ENCODE assay signal across 7 cellular contexts in the genomic region with DNA sequence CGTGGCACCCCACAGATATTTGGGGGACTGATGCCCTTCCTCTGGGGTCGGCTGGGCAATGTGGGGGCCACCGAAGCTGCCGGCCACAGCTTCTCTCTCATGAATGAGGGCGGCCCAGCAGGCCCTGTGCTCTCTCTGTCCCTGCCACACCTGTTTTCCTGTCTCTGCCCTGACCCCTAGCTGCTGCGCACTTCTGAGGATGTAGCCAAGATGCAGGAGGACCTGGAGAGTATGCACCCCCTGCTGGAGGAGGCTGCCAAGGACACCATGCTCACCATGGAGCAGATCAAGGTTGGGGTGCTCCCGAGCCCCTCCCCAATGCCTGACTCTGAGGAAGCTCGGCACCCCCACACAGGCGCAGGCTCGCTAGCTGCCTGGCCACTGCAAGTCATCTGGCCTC. TPM values are rescaled to one million over a fixed set of nuclear protein-coding genes. Genes with fewer than 3 reads are reported as not detected.
DNase-seq lines count a peak whose midpoint lies in the region; ATAC-seq and TF ChIP-seq lines count a peak whose summit lies in the region.

No MANE protein-coding gene starts in this region.

- H3K27ac Mint-ChIP-seq in activated B cell treated with CpG ODN at 0.5 μM for 24 hours, result no peak overlapping the region
- H3K27ac Mint-ChIP-seq in activated T-helper 1 cell treated with anti-CD3 and anti-CD28 coated beads, Interleukin-12 subunit alpha, Interleukin-12 subunit beta, Interleukin-2, Interleukin-4 antibody, amounts not matched to agents 30 ng/mL and 10 ng/mL and 1 ng/mL, durations not matched to agents 14 hours and 24 hours and 36 hours, result no peak overlapping the region

- H3K4me3 ChIP-seq in GM06990 (replicated peaks; ENCODE audit: low read depth, low read length) (no peak overlapping the region), mesendoderm (ENCODE audit: low read length) (no peak overlapping the region)

- no peaks in the 10 kb centered on the region for H3K27me3 ChIP-seq in GM06990 (replicated peaks; ENCODE audit: control insufficient read depth, insufficient read depth, low read length)
- no peaks in the 10 kb centered on the region for H3K27me3 ChIP-seq in mesendoderm (ENCODE audit: insufficient read depth, low read length, poor library complexity)

- in situ Hi-C loops in KBM-7 (cut with MboI; ENCODE audit: low pct_unique_long_range_greater_than_20kb, low sequenced_read_pairs), result no loop called here

- peaks cover 6% of the 10 kb centered on the region for H3K36me3 Mint-ChIP-seq in activated B cell treated with CpG ODN at 0.5 μM for 24 hours (ENCODE audit: low read depth)
- no peaks in the 10 kb centered on the region for H3K36me3 Mint-ChIP-seq in activated T-helper 1 cell treated with anti-CD3 and anti-CD28 coated beads, Interleukin-12 subunit alpha, Interleukin-12 subunit beta, Interleukin-2, Interleukin-4 antibody, amounts not matched to agents 30 ng/mL and 10 ng/mL and 1 ng/mL, durations not matched to agents 14 hours and 24 hours and 36 hours (ENCODE audit: low read depth)

- H3K79me2 ChIP-seq in mesendoderm (ENCODE audit: control insufficient read depth, insufficient read depth, low read length), result no peaks in the 10 kb centered on the region

- intact Hi-C loops in activated B cell treated with CpG ODN at 0.5 μM for 24 hours (cut with micrococcal nuclease), result no loop called here
- intact Hi-C loops in activated T-helper 1 cell treated with anti-CD3 and anti-CD28 coated beads, Interleukin-12 subunit alpha, Interleukin-12 subunit beta, Interleukin-2, Interleukin-4 antibody, amounts not matched to agents 30 ng/mL and 10 ng/mL and 1 ng/mL, durations not matched to agents 14 hours and 24 hours and 36 hours (cut with micrococcal nuclease), result no loop called here

- no peak for DNase-seq in GM06990 (ENCODE audit: extremely low read depth, insufficient read length)
- peak; percentile 55 for DNase-seq in KBM-7
- DNase-seq in activated B cell treated with CpG ODN at 0.5 μM for 24 hours, result no peak
- peak; percentile 94 for DNase-seq in mesendoderm
- no peak for DNase-seq in activated T-helper 1 cell treated with anti-CD3 and anti-CD28 coated beads, Interleukin-12 subunit alpha, Interleukin-12 subunit beta, Interleukin-2, Interleukin-4 antibody, amounts not matched to agents 30 ng/mL and 10 ng/mL and 1 ng/mL, durations not matched to agents 14 hours and 24 hours and 36 hours (ENCODE audit: low spot score)

- H3K23ac ChIP-seq in mesendoderm (ENCODE audit: low read length), result no peak overlapping the region

- no peak overlapping the region for H4K8ac ChIP-seq in mesendoderm (ENCODE audit: low read depth, low read length)

- H3K9me3 Mint-ChIP-seq in activated B cell treated with CpG ODN at 0.5 μM for 24 hours, result no peaks in the 10 kb centered on the region
- no peaks in the 10 kb centered on the region for H3K9me3 Mint-ChIP-seq in activated T-helper 1 cell treated with anti-CD3 and anti-CD28 coated beads, Interleukin-12 subunit alpha, Interleukin-12 subunit beta, Interleukin-2, Interleukin-4 antibody, amounts not matched to agents 30 ng/mL and 10 ng/mL and 1 ng/mL, durations not matched to agents 14 hours and 24 hours and 36 hours

- ATAC-seq in activated B cell treated with CpG ODN at 0.5 μM for 24 hours (ENCODE audit: low read depth), result peak; percentile 49
- no peak for ATAC-seq in GM19452 (IDR thresholded peaks at IDR 0.05; ENCODE audit: unreplicated experiment)
- no peak for ATAC-seq in GM21360 (IDR thresholded peaks at IDR 0.05; ENCODE audit: unreplicated experiment)

- H3K36me3 ChIP-seq in GM06990 (ENCODE audit: control insufficient read depth, insufficient read depth, low read length), result no peaks in the 10 kb centered on the region; the same call in 1 of the 2 replicates
- H3K36me3 ChIP-seq in mesendoderm (ENCODE audit: control insufficient read depth, insufficient read depth, low read length), result no peaks in the 10 kb centered on the region

- no peak overlapping the region for H3K56ac ChIP-seq in mesendoderm (ENCODE audit: low read length)

- CTCF ChIA-PET in activated B cell treated with CpG ODN at 0.5 μM for 24 hours (lab: Charles Lee), result interaction anchor here (1.0 to 1.1 kb wide), 3 partner anchors 22 to 160 kb away, joined by 3 to 5 read pairs (median 3); a partner anchor contains a TSS

- H3K27me3 Mint-ChIP-seq in activated B cell treated with CpG ODN at 0.5 μM for 24 hours, result no peaks in the 10 kb centered on the region
- no peaks in the 10 kb centered on the region for H3K27me3 Mint-ChIP-seq in activated T-helper 1 cell treated with anti-CD3 and anti-CD28 coated beads, Interleukin-12 subunit alpha, Interleukin-12 subunit beta, Interleukin-2, Interleukin-4 antibody, amounts not matched to agents 30 ng/mL and 10 ng/mL and 1 ng/mL, durations not matched to agents 14 hours and 24 hours and 36 hours (ENCODE audit: insufficient read depth)

- no peak overlapping the region for H4K5ac ChIP-seq in mesendoderm (ENCODE audit: low read length)

- H3K27ac ChIP-seq in mesendoderm (ENCODE audit: low read depth, low read length), result no peak overlapping the region

- H3K4me1 Mint-ChIP-seq in activated B cell treated with CpG ODN at 0.5 μM for 24 hours, result no peaks in the 10 kb centered on the region
- H3K4me1 Mint-ChIP-seq in activated T-helper 1 cell treated with anti-CD3 and anti-CD28 coated beads, Interleukin-12 subunit alpha, Interleukin-12 subunit beta, Interleukin-2, Interleukin-4 antibody, amounts not matched to agents 30 ng/mL and 10 ng/mL and 1 ng/mL, durations not matched to agents 14 hours and 24 hours and 36 hours (ENCODE audit: low read depth), result no peaks in the 10 kb centered on the region

- no peak overlapping the region for H3K18ac ChIP-seq in mesendoderm (ENCODE audit: low read length)

- H3K4me3 Mint-ChIP-seq in activated B cell treated with CpG ODN at 0.5 μM for 24 hours, result no peak overlapping the region
- H3K4me3 Mint-ChIP-seq in activated T-helper 1 cell treated with anti-CD3 and anti-CD28 coated beads, Interleukin-12 subunit alpha, Interleukin-12 subunit beta, Interleukin-2, Interleukin-4 antibody, amounts not matched to agents 30 ng/mL and 10 ng/mL and 1 ng/mL, durations not matched to agents 14 hours and 24 hours and 36 hours, result no peak overlapping the region

- no peak overlapping the region for H3K9ac ChIP-seq in mesendoderm (ENCODE audit: low read length)

- H3K4me2 ChIP-seq in mesendoderm (ENCODE audit: low read length), result no peak overlapping the region

- no peak overlapping the region for H2BK120ac ChIP-seq in mesendoderm (ENCODE audit: low read depth, low read length)

- no peak overlapping the region for H3K4ac ChIP-seq in mesendoderm (ENCODE audit: low read depth, low read length)

- TF ChIP-seq CTCF in GM06990 (IDR thresholded peaks at IDR 0.05; ENCODE audit: insufficient read depth, low read length, poor library complexity, severe bottlenecking) (peak; percentile 74), activated B cell treated with CpG ODN at 0.5 μM for 24 hours (IDR thresholded peaks at IDR 0.05) (no peak)

- no peak overlapping the region for H2BK5ac ChIP-seq in mesendoderm (ENCODE audit: low read length)

- no CpG with 5 or more reads among the region's 10 CpGs for WGBS in mesendoderm (ENCODE audit: extremely low coverage, insufficient coverage, low lambda C conversion rate)

- no peak overlapping the region for H2BK15ac ChIP-seq in mesendoderm (replicated peaks; ENCODE audit: low read depth)

- POLR2A ChIA-PET in activated B cell treated with CpG ODN at 0.5 μM for 24 hours (lab: Charles Lee), result interaction anchor here (0.6 kb wide), 1 partner anchor 96 kb away, joined by 3 read pairs; no protein-coding TSS in a partner anchor

- no peaks in the 10 kb centered on the region for H3K79me1 ChIP-seq in mesendoderm (ENCODE audit: low read length)

- H2AK5ac ChIP-seq in mesendoderm (ENCODE audit: low read length), result no peak overlapping the region

- H3K4me1 ChIP-seq in mesendoderm (ENCODE audit: control insufficient read depth, low read depth, low read length), result no peaks in the 10 kb centered on the region

RNA-seq across cellular contexts. Expression of a gene that starts 24.7 kb away (rescaled TPM):
- 98.7 and 105 TPM in 2 replicates for total RNA-seq in activated B cell treated with CpG ODN at 0.5 μM for 24 hours
- polyA plus RNA-seq in mesendoderm (2013, experiment 1 of 2), result 39.0 TPM
- 38.6 TPM for polyA plus RNA-seq in mesendoderm (2013, experiment 2 of 2)
- 104 and 113 TPM in 2 replicates for total RNA-seq in activated T-helper 1 cell treated with anti-CD3 and anti-CD28 coated beads, Interleukin-12 subunit alpha, Interleukin-12 subunit beta, Interleukin-2, Interleukin-4 antibody, amounts not matched to agents 30 ng/mL and 10 ng/mL and 1 ng/mL, durations not matched to agents 14 hours and 24 hours and 36 hours

RNA-seq across cellular contexts. Expression of a gene that starts 25.3 kb away (rescaled TPM):
- total RNA-seq in activated B cell treated with CpG ODN at 0.5 μM for 24 hours, result 6.4 and 7.5 TPM in 2 replicates
- polyA plus RNA-seq in mesendoderm (2013, experiment 1 of 2), result 4.9 TPM
- polyA plus RNA-seq in mesendoderm (2013, experiment 2 of 2), result 4.9 TPM
- 11.1 and 11.4 TPM in 2 replicates for total RNA-seq in activated T-helper 1 cell treated with anti-CD3 and anti-CD28 coated beads, Interleukin-12 subunit alpha, Interleukin-12 subunit beta, Interleukin-2, Interleukin-4 antibody, amounts not matched to agents 30 ng/mL and 10 ng/mL and 1 ng/mL, durations not matched to agents 14 hours and 24 hours and 36 hours

RNA-seq across cellular contexts. Expression of a gene that starts 59.7 kb away (rescaled TPM):
- not detected in 2 replicates for total RNA-seq in activated B cell treated with CpG ODN at 0.5 μM for 24 hours
- polyA plus RNA-seq in mesendoderm (2013, experiment 1 of 2), result 0.56 TPM
- polyA plus RNA-seq in mesendoderm (2013, experiment 2 of 2), result 0.62 TPM
- 0.13 TPM in 1 of 2 replicates, not detected in the other for total RNA-seq in activated T-helper 1 cell treated with anti-CD3 and anti-CD28 coated beads, Interleukin-12 subunit alpha, Interleukin-12 subunit beta, Interleukin-2, Interleukin-4 antibody, amounts not matched to agents 30 ng/mL and 10 ng/mL and 1 ng/mL, durations not matched to agents 14 hours and 24 hours and 36 hours

Comparison
In these comparisons a context has a peak if more than half of its experiments do, and no peak if none do; other contexts are left out.
1. DNase-seq: peak in KBM-7 (single experiment) and mesendoderm (single experiment); none in GM06990 (single experiment), activated B cell treated with CpG ODN at 0.5 μM for 24 hours (single experiment) and activated T-helper 1 cell treated with anti-CD3 and anti-CD28 coated beads, Interleukin-12 subunit alpha, Interleukin-12 subunit beta, Interleukin-2, Interleukin-4 antibody, amounts not matched to agents 30 ng/mL and 10 ng/mL and 1 ng/mL, durations not matched to agents 14 hours and 24 hours and 36 hours (single experiment).